Comparison of ENCODE assay signal across 20 cellular contexts in genomic region chr2:110659248-110659647, GRCh38. TPM values are rescaled to one million over a fixed set of nuclear protein-coding genes. Genes with fewer than 3 reads are reported as not detected.
A peak's percentile ranks its signal among the peaks of the same experiment; 100 is the strongest.
DNase-seq lines count a peak whose midpoint lies in the region; TF ChIP-seq lines count a peak whose summit lies in the region.
"Had no signal": no experiment of that assay in that cellular context is flagged by ENCODE, and none has a peak within 500 bp of the region (broad histone marks: within the 10 kb centered on the region; RNA-seq: fewer than 3 reads in every experiment).

No MANE protein-coding gene starts in this region.

- H3K4me3 Mint-ChIP-seq in Calu3 (ENCODE audit: low read depth, unreplicated experiment) = peak overlapping the region; percentile 34
- H3K4me3 Mint-ChIP-seq in activated T-helper 2 cell treated with anti-CD3 and anti-CD28 coated beads, Interferon-gamma antibody, Interleukin-2, Interleukin-4, amounts not matched to agents 10 μg/mL and 5 μg/mL and 100 μg/mL, durations not matched to agents 14 hours and 24 hours and 36 hours (ENCODE audit: low read depth) = no peak overlapping the region
- H3K4me3 Mint-ChIP-seq: effector memory CD8-positive, alpha-beta T cell; GM23338; immature natural killer cell; naive thymus-derived CD4-positive, alpha-beta T cell had no signal

- POLR2A ChIA-PET in RWPE1 (lab: Yijun Ruan, JAX; ENCODE audit: low non-redundant PET) = no interaction called here

- H3K27ac ChIP-seq in RWPE1 = no peak overlapping the region
- H3K27ac ChIP-seq: thyroid gland had no signal

- DNase-seq in AG08395 (ENCODE audit: low spot score) (peak; percentile 23), Calu3 (peak; percentile 9), kidney tubule cell (ENCODE audit: low spot score) (peak; percentile 79), NCI-H1417 (lab: John Stamatoyannopoulos, UW) (no peak), RWPE1 (ENCODE audit: low spot score) (no peak), cortex of kidney (lab: John Stamatoyannopoulos, UW) (no peak)
- DNase-seq in activated T-helper 2 cell treated with anti-CD3 and anti-CD28 coated beads, Interferon-gamma antibody, Interleukin-2, Interleukin-4, amounts not matched to agents 10 μg/mL and 5 μg/mL and 100 μg/mL, durations not matched to agents 14 hours and 24 hours and 36 hours (ENCODE audit: low spot score) = no peak
- DNase-seq: amygdala; COR-L47; effector memory CD8-positive, alpha-beta T cell; heart left ventricle; immature natural killer cell; Kasumi-1; naive thymus-derived CD4-positive, alpha-beta T cell; NCI-H1417 treated with DMSO at 0.1 percent for 48 hours; SIG-M5; stimulated activated CD4-positive, alpha-beta T cell treated with anti-CD3 and anti-CD28 coated beads, Interleukin-1b, Interleukin-23, amount 100 ng/mL, for 48 hours; stimulated activated naive CD4-positive, alpha-beta T cell treated with Interleukin-2 at 50 U/mL for 16 hours; thyroid gland had no signal

- peaks cover 29% of the 10 kb centered on the region for H3K4me1 Mint-ChIP-seq in Calu3 (ENCODE audit: low read depth, unreplicated experiment)
- H3K4me1 Mint-ChIP-seq in activated T-helper 2 cell treated with anti-CD3 and anti-CD28 coated beads, Interferon-gamma antibody, Interleukin-2, Interleukin-4, amounts not matched to agents 10 μg/mL and 5 μg/mL and 100 μg/mL, durations not matched to agents 14 hours and 24 hours and 36 hours (ENCODE audit: low read depth) = peaks cover 26% of the 10 kb centered on the region
- H3K4me1 Mint-ChIP-seq: GM23338 had no signal

- no peaks in the 10 kb centered on the region for H3K27me3 Mint-ChIP-seq in Calu3 (ENCODE audit: unreplicated experiment)
- H3K27me3 Mint-ChIP-seq in activated T-helper 2 cell treated with anti-CD3 and anti-CD28 coated beads, Interferon-gamma antibody, Interleukin-2, Interleukin-4, amounts not matched to agents 10 μg/mL and 5 μg/mL and 100 μg/mL, durations not matched to agents 14 hours and 24 hours and 36 hours (ENCODE audit: low read depth) = no peaks in the 10 kb centered on the region
- H3K27me3 Mint-ChIP-seq: effector memory CD8-positive, alpha-beta T cell; naive thymus-derived CD4-positive, alpha-beta T cell had no signal

- no TSS peak for BruUV-seq in Calu3 (replicated peaks; lab: Mats Ljungman, UMichigan)

- CTCF ChIA-PET in Calu3 (lab: Charles Lee) = interaction anchor here (0.6 kb wide), 1 partner anchor 1041 kb away, joined by 3 read pairs; no protein-coding TSS in a partner anchor
- CTCF ChIA-PET in RWPE1 (lab: Yijun Ruan, JAX) = no interaction called here

- peaks cover 42% of the 10 kb centered on the region for H3K36me3 Mint-ChIP-seq in Calu3 (ENCODE audit: insufficient read depth, unreplicated experiment)
- H3K36me3 Mint-ChIP-seq in activated T-helper 2 cell treated with anti-CD3 and anti-CD28 coated beads, Interferon-gamma antibody, Interleukin-2, Interleukin-4, amounts not matched to agents 10 μg/mL and 5 μg/mL and 100 μg/mL, durations not matched to agents 14 hours and 24 hours and 36 hours (ENCODE audit: low read depth) = peaks cover 73% of the 10 kb centered on the region

- intact Hi-C loops in Calu3 (cut with micrococcal nuclease; ENCODE audit: unreplicated experiment) = loop anchor here (5.0 kb wide), 1 partner anchor 98 kb away; no protein-coding TSS in a partner anchor
- intact Hi-C loops in activated T-helper 2 cell treated with anti-CD3 and anti-CD28 coated beads, Interferon-gamma antibody, Interleukin-2, Interleukin-4, amounts not matched to agents 10 μg/mL and 5 μg/mL and 100 μg/mL, durations not matched to agents 14 hours and 24 hours and 36 hours (cut with micrococcal nuclease) = loop anchor here (2.0 kb wide), 1 partner anchor 16 kb away; no protein-coding TSS in a partner anchor

- peak overlapping the region; percentile 87 for H3K27ac Mint-ChIP-seq in Calu3 (ENCODE audit: unreplicated experiment)
- H3K27ac Mint-ChIP-seq in activated T-helper 2 cell treated with anti-CD3 and anti-CD28 coated beads, Interferon-gamma antibody, Interleukin-2, Interleukin-4, amounts not matched to agents 10 μg/mL and 5 μg/mL and 100 μg/mL, durations not matched to agents 14 hours and 24 hours and 36 hours = peak overlapping the region; percentile 50
- H3K27ac Mint-ChIP-seq: GM23338, immature natural killer cell had no signal

- H3K9me3 Mint-ChIP-seq in Calu3 (ENCODE audit: low read depth, unreplicated experiment) = no peaks in the 10 kb centered on the region
- no peaks in the 10 kb centered on the region for H3K9me3 Mint-ChIP-seq in activated T-helper 2 cell treated with anti-CD3 and anti-CD28 coated beads, Interferon-gamma antibody, Interleukin-2, Interleukin-4, amounts not matched to agents 10 μg/mL and 5 μg/mL and 100 μg/mL, durations not matched to agents 14 hours and 24 hours and 36 hours
- H3K9me3 Mint-ChIP-seq: effector memory CD8-positive, alpha-beta T cell; GM23338; immature natural killer cell; naive thymus-derived CD4-positive, alpha-beta T cell had no signal

- TF ChIP-seq CTCF in Calu3 (IDR thresholded peaks at IDR 0.05; ENCODE audit: unreplicated experiment) (no peak), RWPE1 (conservative IDR thresholded peaks at IDR 0.05; ENCODE audit: low read depth) (no peak)

RNA-seq across cellular contexts. Expression of gene BUB1, which starts 18.6 kb away (rescaled TPM):
- 63.6 and 66.1 TPM in 2 replicates for total RNA-seq in Calu3 (2022)
- total RNA-seq in activated T-helper 2 cell treated with anti-CD3 and anti-CD28 coated beads, Interferon-gamma antibody, Interleukin-2, Interleukin-4, amounts not matched to agents 10 μg/mL and 5 μg/mL and 100 μg/mL, durations not matched to agents 14 hours and 24 hours and 36 hours = 68.4 and 74.4 TPM in 2 replicates

Comparison
In these comparisons a context has a peak if more than half of its experiments do, and no peak if none do; other contexts are left out.
1. DNase-seq: peak in AG08395 (single experiment), Calu3 (single experiment) and kidney tubule cell (single experiment); none in activated T-helper 2 cell treated with anti-CD3 and anti-CD28 coated beads, Interferon-gamma antibody, Interleukin-2, Interleukin-4, amounts not matched to agents 10 μg/mL and 5 μg/mL and 100 μg/mL, durations not matched to agents 14 hours and 24 hours and 36 hours (single experiment), NCI-H1417 (0 of 3), RWPE1 (single experiment) and cortex of kidney (single experiment).